1 cellular context compared by ENCODE assay signal in genomic region chr9:19232117-19232829, GRCh38.
TF ChIP-seq lines count a peak whose summit lies in the region.

No MANE protein-coding gene starts in this region.

TF ChIP-seq in GM23338, 12 proteins besides CTCF, POLR2A, EP300 and RAD21 (continued from another document):
- no peak for TF ChIP-seq ZNF114 (CRISPR knock-in tag; IDR thresholded peaks at IDR 0.05)
- no peak for TF ChIP-seq POLR2AphosphoS5 (IDR thresholded peaks at IDR 0.05; ENCODE audit: low read depth)
- TF ChIP-seq JUNB (IDR thresholded peaks at IDR 0.05; ENCODE audit: unreplicated experiment): no peak
- TF ChIP-seq CREB1 (CRISPR knock-in tag; IDR thresholded peaks at IDR 0.05; ENCODE audit: low read depth): no peak
TF ChIP-seq in GM23338: peak in this region for 0.
